ENCODE assay signal across 18 cellular contexts in genomic region chr2:12732663-12733062, GRCh38. TPM values are rescaled to one million over a fixed set of nuclear protein-coding genes. Genes with fewer than 3 reads are reported as not detected.
DNase-seq lines count a peak whose midpoint lies in the region; ATAC-seq and TF ChIP-seq lines count a peak whose summit lies in the region.
"Had no signal": no experiment of that assay in that cellular context is flagged by ENCODE, and none has a peak within 500 bp of the region (broad histone marks: within the 10 kb centered on the region; RNA-seq: fewer than 3 reads in every experiment).

No MANE protein-coding gene starts in this region.

- no peaks in the 10 kb centered on the region for H3K9me3 Mint-ChIP-seq in activated T-helper 17 cell treated with anti-CD3 and anti-CD28 coated beads, Interleukin-2, amount 50 U/mL, for 72 hours
- H3K9me3 Mint-ChIP-seq in naive thymus-derived CD4-positive, alpha-beta T cell = no peaks in the 10 kb centered on the region
- H3K9me3 Mint-ChIP-seq: stimulated activated naive CD8-positive, alpha-beta T cell treated with anti-CD3 and anti-CD28 coated beads, Interleukin-15, Interleukin-2, amounts not matched to agents 100 ng/mL and 50 ng/mL, for 24 hours; T-helper 2 cell treated with Interferon-gamma antibody and Interleukin-4, amounts not matched to agents 5 μg/mL and 100 μg/mL, for 36 hours had no signal

- H3K36me3 Mint-ChIP-seq in activated T-helper 17 cell treated with anti-CD3 and anti-CD28 coated beads, Interleukin-2, amount 50 U/mL, for 72 hours (ENCODE audit: low read depth) = peaks cover 85% of the 10 kb centered on the region
- H3K36me3 Mint-ChIP-seq in naive thymus-derived CD4-positive, alpha-beta T cell = peaks cover 4 to 60% (median 37%) of the 10 kb centered on the region in 5 donors

- TF ChIP-seq POLR2A in esophagus squamous epithelium (IDR thresholded peaks at IDR 0.05) = no peak

- H3K36me3 ChIP-seq in esophagus squamous epithelium (peaks cover 0 to 61% (median 0%) of the 10 kb centered on the region in 3 donors), tibial artery (peaks cover 34 to 66% (median 46%) of the 10 kb centered on the region in 3 donors)
- peaks cover 0 to 75% (median 3%) of the 10 kb centered on the region in 3 experiments for H3K36me3 ChIP-seq in naive thymus-derived CD4-positive, alpha-beta T cell (ENCODE audit: control insufficient read depth in 2 of 3, insufficient read depth in 3 of 3, low read length in 3 of 3)

- TF ChIP-seq CTCF in esophagus squamous epithelium (IDR thresholded peaks at IDR 0.05) = no peak
- no peak for TF ChIP-seq CTCF in tibial artery (IDR thresholded peaks at IDR 0.05)

- no peak for ATAC-seq in activated T-helper 17 cell treated with anti-CD3 and anti-CD28 coated beads, Interleukin-2, amount 50 U/mL, for 72 hours (replicated peaks)
- ATAC-seq in naive thymus-derived CD4-positive, alpha-beta T cell = no peak
- ATAC-seq: activated CD4-positive, CD25-positive, alpha-beta regulatory T cell treated with anti-CD3 and anti-CD28 coated beads, Interleukin-2, amount 50 U/mL, for 24 hours had no signal

- intact Hi-C loops in esophagus squamous epithelium (cut with DNase I) (no loop called here), tibial artery (cut with DNase I; ENCODE audit: low total_unique reads) (no loop called here)
- intact Hi-C loops in naive thymus-derived CD4-positive, alpha-beta T cell (cut with micrococcal nuclease) = no loop called here

- CTCF ChIA-PET in naive thymus-derived CD4-positive, alpha-beta T cell (lab: Charles Lee) = interaction anchor here (0.5 to 1.3 kb wide), 4 partner anchors 13 to 869 kb away, joined by 3 to 5 read pairs (median 4); no protein-coding TSS in a partner anchor

- H3K27ac Mint-ChIP-seq in activated T-helper 17 cell treated with anti-CD3 and anti-CD28 coated beads, Interleukin-2, amount 50 U/mL, for 72 hours = peak overlapping the region; percentile 38
- H3K27ac Mint-ChIP-seq in naive thymus-derived CD4-positive, alpha-beta T cell = peak overlapping the region in 6 of 9 donors; percentile 44 to 90 (median 81)
- H3K27ac Mint-ChIP-seq: stimulated activated naive CD8-positive, alpha-beta T cell treated with anti-CD3 and anti-CD28 coated beads, Interleukin-15, Interleukin-2, amounts not matched to agents 100 ng/mL and 50 ng/mL, for 24 hours; T-helper 2 cell treated with Interferon-gamma antibody and Interleukin-4, amounts not matched to agents 5 μg/mL and 100 μg/mL, for 36 hours had no signal

- H3K4me1 ChIP-seq in esophagus squamous epithelium = peaks cover 13 to 63% (median 28%) of the 10 kb centered on the region in 3 donors
- peaks cover 26 to 63% of the 10 kb centered on the region in 2 donors for H3K4me1 ChIP-seq in naive thymus-derived CD4-positive, alpha-beta T cell (ENCODE audit: control insufficient read depth in 2 of 2, insufficient read depth in 2 of 2, low read length in 2 of 2)
- peaks cover 0 to 61% (median 28%) of the 10 kb centered on the region in 4 donors for H3K4me1 ChIP-seq in tibial artery

- H3K27me3 Mint-ChIP-seq in activated T-helper 17 cell treated with anti-CD3 and anti-CD28 coated beads, Interleukin-2, amount 50 U/mL, for 72 hours = no peaks in the 10 kb centered on the region
- no peaks in the 10 kb centered on the region for H3K27me3 Mint-ChIP-seq in naive thymus-derived CD4-positive, alpha-beta T cell
- H3K27me3 Mint-ChIP-seq: B cell; stimulated activated naive CD8-positive, alpha-beta T cell treated with anti-CD3 and anti-CD28 coated beads, Interleukin-15, Interleukin-2, amounts not matched to agents 100 ng/mL and 50 ng/mL, for 24 hours had no signal

- peaks cover 70% of the 10 kb centered on the region for H3K4me1 Mint-ChIP-seq in activated T-helper 17 cell treated with anti-CD3 and anti-CD28 coated beads, Interleukin-2, amount 50 U/mL, for 72 hours
- H3K4me1 Mint-ChIP-seq in naive thymus-derived CD4-positive, alpha-beta T cell = peaks cover 58 to 98% (median 90%) of the 10 kb centered on the region in 7 donors

- H3K27ac ChIP-seq in esophagus squamous epithelium (peak overlapping the region in 3 of 4 donors; percentile 49 to 61 (median 56)), tibial artery (peak overlapping the region; percentile 33 to 52)
- no peak overlapping the region for H3K27ac ChIP-seq in naive thymus-derived CD4-positive, alpha-beta T cell (ENCODE audit: low read depth, low read length)
- H3K27ac ChIP-seq: brain microvascular endothelial cell had no signal

- no peak overlapping the region for H3K4me3 Mint-ChIP-seq in activated T-helper 17 cell treated with anti-CD3 and anti-CD28 coated beads, Interleukin-2, amount 50 U/mL, for 72 hours
- peak overlapping the region in 1 of 10 donors; percentile 34 for H3K4me3 Mint-ChIP-seq in naive thymus-derived CD4-positive, alpha-beta T cell
- H3K4me3 Mint-ChIP-seq: B cell; stimulated activated naive CD8-positive, alpha-beta T cell treated with anti-CD3 and anti-CD28 coated beads, Interleukin-15, Interleukin-2, amounts not matched to agents 100 ng/mL and 50 ng/mL, for 24 hours; T-helper 2 cell treated with Interferon-gamma antibody and Interleukin-4, amounts not matched to agents 5 μg/mL and 100 μg/mL, for 36 hours had no signal

- H3K27me3 ChIP-seq in esophagus squamous epithelium = no peaks in the 10 kb centered on the region
- no peaks in the 10 kb centered on the region for H3K27me3 ChIP-seq in naive thymus-derived CD4-positive, alpha-beta T cell (ENCODE audit: control insufficient read depth in 2 of 2, insufficient read depth in 2 of 2, low read length in 2 of 2)
- no peaks in the 10 kb centered on the region for H3K27me3 ChIP-seq in tibial artery
- H3K27me3 ChIP-seq: brain microvascular endothelial cell had no signal

- POLR2A ChIA-PET in naive thymus-derived CD4-positive, alpha-beta T cell (lab: Charles Lee) = no interaction called here

- H3K9me3 ChIP-seq in esophagus squamous epithelium (no peaks in the 10 kb centered on the region), tibial artery (no peaks in the 10 kb centered on the region)
- no peaks in the 10 kb centered on the region for H3K9me3 ChIP-seq in naive thymus-derived CD4-positive, alpha-beta T cell (ENCODE audit: control insufficient read depth in 2 of 3, low read length in 3 of 3)

- H3K4me3 ChIP-seq in esophagus squamous epithelium (no peak overlapping the region), tibial artery (no peak overlapping the region)
- H3K4me3 ChIP-seq in naive thymus-derived CD4-positive, alpha-beta T cell (ENCODE audit: low read length) = no peak overlapping the region

- WGBS in esophagus squamous epithelium, 2 donors = 72 to 97% methylated on average over 6 to 7 of the region's 9 CpGs

- DNase-seq in esophagus squamous epithelium (lab: John Stamatoyannopoulos, UW) (no peak), tibial artery (peak in 1 of 2 donors; percentile 69), NCI-H2171 treated with DMSO at 0.1 percent for 48 hours (lab: John Stamatoyannopoulos, UW) (no peak), GM03348 (ENCODE audit: low spot score) (no peak), DMS53 (lab: John Stamatoyannopoulos, UW) (no peak)
- DNase-seq in naive thymus-derived CD4-positive, alpha-beta T cell = no peak
- DNase-seq: activated CD8-positive, alpha-beta memory T cell treated with anti-CD3 and anti-CD28 coated beads, Interleukin-2, amount 50 U/mL, for 4 hours; activated naive CD4-positive, alpha-beta T cell treated with Interleukin-2 at 50 U/mL for 16 hours; brain microvascular endothelial cell; hippocampal formation; NCI-H345; posterior cingulate gyrus; SHP77 had no signal

RNA-seq across cellular contexts. Expression of gene TRIB2, which starts 15.9 kb away (rescaled TPM):
- 10 to 100 TPM; 17.3 to 17.4 TPM for total RNA-seq in activated T-helper 17 cell treated with anti-CD3 and anti-CD28 coated beads, Interleukin-2, amount 50 U/mL, for 72 hours
- 10 to 100 TPM in 3 of 4 donors, 1 to 10 TPM in 1; 9.8 to 42.2 (median 32.4) TPM for total RNA-seq in esophagus squamous epithelium
- total RNA-seq in naive thymus-derived CD4-positive, alpha-beta T cell = 100 to 1,000 TPM in 3 of 5 experiments, 10 to 100 TPM in 2; 63.1 to 125 (median 110) TPM
- polyA plus RNA-seq in naive thymus-derived CD4-positive, alpha-beta T cell = 10 to 100 TPM; 41.3 to 57.7 TPM
